ENCODE assay signal across 18 cellular contexts in genomic region chr1:118147542-118147941, GRCh38. TPM values are rescaled to one million over a fixed set of nuclear protein-coding genes. Genes with fewer than 3 reads are reported as not detected.
DNase-seq lines count a peak whose midpoint lies in the region; ATAC-seq, FAIRE-seq and TF ChIP-seq lines count a peak whose summit lies in the region.
"Had no signal": no experiment of that assay in that cellular context is flagged by ENCODE, and none has a peak within 500 bp of the region (broad histone marks: within the 10 kb centered on the region; RNA-seq: fewer than 3 reads in every experiment).

No MANE protein-coding gene starts in this region.

- H3K36me3 Mint-ChIP-seq in astrocyte (ENCODE audit: low read depth, unreplicated experiment), result no peaks in the 10 kb centered on the region
- no peaks in the 10 kb centered on the region for H3K36me3 Mint-ChIP-seq in stimulated activated memory B cell treated with anti-CD40 and anti-IgM and Interleukin-4, amounts not matched to agents 10 μg/mL and 1 μg/mL and 100 μg/mL, for 72 hours
- peaks cover 3% of the 10 kb centered on the region for H3K36me3 Mint-ChIP-seq in effector memory CD8-positive, alpha-beta T cell (ENCODE audit: insufficient read depth)
- H3K36me3 Mint-ChIP-seq: activated CD8-positive, alpha-beta memory T cell treated with anti-CD3 and anti-CD28 coated beads, Interleukin-2, amount 10 ng/mL, durations not matched to agents 7 days and 5 days; activated naive CD8-positive, alpha-beta T cell treated with anti-CD3 and anti-CD28 coated beads for 36 hours had no signal

- no peaks in the 10 kb centered on the region for H4K20me1 ChIP-seq in astrocyte (ENCODE audit: insufficient read depth, low read length)
- H4K20me1 ChIP-seq in SK-N-SH (ENCODE audit: insufficient read depth), result no peaks in the 10 kb centered on the region

- WGBS in SK-N-SH (ENCODE audit: low lambda C conversion rate), result 4% methylated on average over 1 of the region's 1 CpG

- H3K79me2 ChIP-seq in astrocyte (ENCODE audit: insufficient read depth, low read length) (no peaks in the 10 kb centered on the region), SK-N-SH (ENCODE audit: insufficient read depth) (no peaks in the 10 kb centered on the region)

- ATAC-seq in foreskin keratinocyte, result peak; percentile 43
- no peak for ATAC-seq in stimulated activated memory B cell treated with anti-CD40 and anti-IgM and Interleukin-4, amounts not matched to agents 10 μg/mL and 1 μg/mL and 100 μg/mL, for 72 hours
- no peak for ATAC-seq in effector memory CD8-positive, alpha-beta T cell (replicated peaks)
- ATAC-seq: activated CD8-positive, alpha-beta memory T cell treated with anti-CD3 and anti-CD28 coated beads, Interleukin-2, amount 10 ng/mL, durations not matched to agents 7 days and 5 days; GM12878; K562 had no signal

- CTCF ChIA-PET in SK-N-SH (lab: Yijun Ruan, JAX), result interaction anchor here (1.0 to 2.2 kb wide), 2 partner anchors 28 to 861 kb away, joined by 4 to 7 read pairs; no protein-coding TSS in a partner anchor

- no peaks in the 10 kb centered on the region for H3K9me2 ChIP-seq in SK-N-SH

- peaks cover 2% of the 10 kb centered on the region for H3K9me3 Mint-ChIP-seq in astrocyte (ENCODE audit: unreplicated experiment)
- H3K9me3 Mint-ChIP-seq in stimulated activated memory B cell treated with anti-CD40 and anti-IgM and Interleukin-4, amounts not matched to agents 10 μg/mL and 1 μg/mL and 100 μg/mL, for 72 hours, result peaks cover 2% of the 10 kb centered on the region
- H3K9me3 Mint-ChIP-seq in effector memory CD8-positive, alpha-beta T cell, result no peaks in the 10 kb centered on the region
- H3K9me3 Mint-ChIP-seq: activated naive CD8-positive, alpha-beta T cell treated with anti-CD3 and anti-CD28 coated beads for 36 hours; nephron progenitor cell had no signal

- FAIRE-seq in astrocyte (lab: Jason Lieb, UNC), result peak; percentile 71
- FAIRE-seq: GM12878, K562 had no signal

- H3K9me3 ChIP-seq in astrocyte (ENCODE audit: insufficient read depth, low read depth, low read length) (no peaks in the 10 kb centered on the region), SK-N-SH (no peaks in the 10 kb centered on the region)
- H3K9me3 ChIP-seq: SJCRH30, testis had no signal

- no peak for TF ChIP-seq EP300 in SK-N-SH (IDR thresholded peaks at IDR 0.05; ENCODE audit: borderline replicate concordance in 1 of 2, low read depth in 1 of 2, low read length in 1 of 2)

- H2AFZ ChIP-seq in astrocyte (ENCODE audit: low read depth, low read length) (no peak overlapping the region), SK-N-SH (ENCODE audit: low read depth) (no peak overlapping the region)

- H3K4me1 ChIP-seq in astrocyte (ENCODE audit: insufficient read depth, low read length), result no peaks in the 10 kb centered on the region
- no peaks in the 10 kb centered on the region for H3K4me1 ChIP-seq in foreskin keratinocyte
- H3K4me1 ChIP-seq in SK-N-SH (ENCODE audit: control insufficient read depth in 1 of 2, insufficient read depth in 2 of 2, low read depth in 1 of 2, low read length in 1 of 2), result no peaks in the 10 kb centered on the region
- H3K4me1 ChIP-seq: testis had no signal

- H3K9ac ChIP-seq in astrocyte (ENCODE audit: low read length) (no peak overlapping the region), SK-N-SH (no peak overlapping the region)

- H3K27me3 ChIP-seq in astrocyte (ENCODE audit: insufficient read depth, low read length) (no peaks in the 10 kb centered on the region), foreskin keratinocyte (no peaks in the 10 kb centered on the region), SK-N-SH (ENCODE audit: insufficient read depth) (peaks cover 9% of the 10 kb centered on the region; the same call in 1 of the 2 replicates)
- H3K27me3 ChIP-seq: SJCRH30, testis had no signal

- peak overlapping the region; percentile 43 for H3K27ac Mint-ChIP-seq in astrocyte (ENCODE audit: unreplicated experiment)
- no peak overlapping the region for H3K27ac Mint-ChIP-seq in stimulated activated memory B cell treated with anti-CD40 and anti-IgM and Interleukin-4, amounts not matched to agents 10 μg/mL and 1 μg/mL and 100 μg/mL, for 72 hours
- no peak overlapping the region for H3K27ac Mint-ChIP-seq in effector memory CD8-positive, alpha-beta T cell
- H3K27ac Mint-ChIP-seq: activated CD8-positive, alpha-beta memory T cell treated with anti-CD3 and anti-CD28 coated beads, Interleukin-2, amount 10 ng/mL, durations not matched to agents 7 days and 5 days; activated naive CD8-positive, alpha-beta T cell treated with anti-CD3 and anti-CD28 coated beads for 36 hours; nephron progenitor cell had no signal

- DNase-seq in SIG-M5 treated with dmso at 0.1 percent for 504 hours (lab: John Stamatoyannopoulos, UW; ENCODE audit: unreplicated experiment), result peak; percentile 7
- no peak for DNase-seq in SIG-M5 (lab: John Stamatoyannopoulos, UW)
- DNase-seq in astrocyte (ENCODE audit: low read depth), result peak; percentile 75
- peak; percentile 75 to 87 for DNase-seq in foreskin keratinocyte
- DNase-seq in SK-N-SH, result no peak
- no peak for DNase-seq in dermis blood vessel endothelial cell
- no peak for DNase-seq in effector memory CD8-positive, alpha-beta T cell
- DNase-seq: activated CD8-positive, alpha-beta memory T cell treated with anti-CD3 and anti-CD28 coated beads, Interleukin-2, amount 10 ng/mL, durations not matched to agents 7 days and 5 days; activated naive CD8-positive, alpha-beta T cell treated with anti-CD3 and anti-CD28 coated beads for 36 hours; NCI-H2029 treated with DMSO at 0.1 percent for 48 hours; nephron progenitor cell; SJCRH30 had no signal

- no peaks in the 10 kb centered on the region for H3K36me3 ChIP-seq in astrocyte (ENCODE audit: insufficient read depth, low read length)
- no peaks in the 10 kb centered on the region for H3K36me3 ChIP-seq in SK-N-SH (replicated peaks in 1 of 2; ENCODE audit: control insufficient read depth in 1 of 2, insufficient read depth in 2 of 2, low read length in 1 of 2)
- H3K36me3 ChIP-seq: SJCRH30 had no signal

- TF ChIP-seq CTCF in astrocyte (IDR thresholded peaks at IDR 0.05; ENCODE audit: insufficient read depth, low read depth, low read length), result no peak
- no peak for TF ChIP-seq CTCF in foreskin keratinocyte (conservative IDR thresholded peaks at IDR 0.05)
- TF ChIP-seq CTCF in SK-N-SH (IDR thresholded peaks at IDR 0.05), result no peak

- H3K4me3 ChIP-seq in astrocyte (ENCODE audit: insufficient read depth, low read depth, low read length), result no peak overlapping the region
- H3K4me3 ChIP-seq in SK-N-SH (ENCODE audit: low read depth in 2 of 2, low read length in 1 of 2), result no peak overlapping the region
- H3K4me3 ChIP-seq: GM12878, K562, SJCRH30, skin epidermis, testis had no signal

- POLR2A ChIA-PET in SK-N-SH (lab: Yijun Ruan, JAX), result no interaction called here

- peaks cover 17% of the 10 kb centered on the region for H3K4me1 Mint-ChIP-seq in astrocyte (ENCODE audit: low read depth, unreplicated experiment)
- no peaks in the 10 kb centered on the region for H3K4me1 Mint-ChIP-seq in stimulated activated memory B cell treated with anti-CD40 and anti-IgM and Interleukin-4, amounts not matched to agents 10 μg/mL and 1 μg/mL and 100 μg/mL, for 72 hours
- H3K4me1 Mint-ChIP-seq in effector memory CD8-positive, alpha-beta T cell (ENCODE audit: low read depth in 2 of 2), result no peaks in the 10 kb centered on the region
- H3K4me1 Mint-ChIP-seq: activated CD8-positive, alpha-beta memory T cell treated with anti-CD3 and anti-CD28 coated beads, Interleukin-2, amount 10 ng/mL, durations not matched to agents 7 days and 5 days; activated naive CD8-positive, alpha-beta T cell treated with anti-CD3 and anti-CD28 coated beads for 36 hours; nephron progenitor cell had no signal

- no peak overlapping the region for H3K4me3 Mint-ChIP-seq in astrocyte (ENCODE audit: unreplicated experiment)
- no peak overlapping the region for H3K4me3 Mint-ChIP-seq in stimulated activated memory B cell treated with anti-CD40 and anti-IgM and Interleukin-4, amounts not matched to agents 10 μg/mL and 1 μg/mL and 100 μg/mL, for 72 hours
- no peak overlapping the region for H3K4me3 Mint-ChIP-seq in effector memory CD8-positive, alpha-beta T cell
- H3K4me3 Mint-ChIP-seq: activated CD8-positive, alpha-beta memory T cell treated with anti-CD3 and anti-CD28 coated beads, Interleukin-2, amount 10 ng/mL, durations not matched to agents 7 days and 5 days; activated naive CD8-positive, alpha-beta T cell treated with anti-CD3 and anti-CD28 coated beads for 36 hours; nephron progenitor cell had no signal

- no peaks in the 10 kb centered on the region for H3F3A ChIP-seq in SK-N-SH (replicated peaks; ENCODE audit: insufficient read depth)

- no peaks in the 10 kb centered on the region for H3K27me3 Mint-ChIP-seq in astrocyte (ENCODE audit: low read depth, unreplicated experiment)
- peaks cover 13% of the 10 kb centered on the region for H3K27me3 Mint-ChIP-seq in stimulated activated memory B cell treated with anti-CD40 and anti-IgM and Interleukin-4, amounts not matched to agents 10 μg/mL and 1 μg/mL and 100 μg/mL, for 72 hours
- no peaks in the 10 kb centered on the region for H3K27me3 Mint-ChIP-seq in effector memory CD8-positive, alpha-beta T cell
- H3K27me3 Mint-ChIP-seq: activated CD8-positive, alpha-beta memory T cell treated with anti-CD3 and anti-CD28 coated beads, Interleukin-2, amount 10 ng/mL, durations not matched to agents 7 days and 5 days had no signal

- no peak overlapping the region for H3K27ac ChIP-seq in astrocyte (ENCODE audit: low read depth, low read length)
- H3K27ac ChIP-seq in foreskin keratinocyte, result no peak overlapping the region
- H3K27ac ChIP-seq in SK-N-SH (ENCODE audit: low read depth in 2 of 2, low read length in 1 of 2), result no peak overlapping the region
- H3K27ac ChIP-seq: 22Rv1, SJCRH30, testis had no signal

- H3K4me2 ChIP-seq in astrocyte (ENCODE audit: low read length), result peak overlapping the region; percentile 19
- H3K4me2 ChIP-seq in SK-N-SH, result no peak overlapping the region

- no peak for TF ChIP-seq RAD21 in SK-N-SH (IDR thresholded peaks at IDR 0.05; ENCODE audit: low read length)

TF ChIP-seq in SK-N-SH, 30 proteins besides CTCF, POLR2A, EP300 and RAD21 (continues in another document):
- no peak for TF ChIP-seq MAX (IDR thresholded peaks at IDR 0.05; ENCODE audit: low read depth)

RNA-seq across cellular contexts. Expression of gene SPAG17, which starts 37.5 kb away (rescaled TPM):
- total RNA-seq in astrocyte (0.67 and 1.9 TPM in 2 replicates), foreskin keratinocyte (0.10 and 0.39 TPM in 2 replicates), dermis blood vessel endothelial cell (0.51 TPM in 1 of 2 replicates, not detected in the other)
- polyA plus RNA-seq in foreskin keratinocyte (0.18 and 0.20 TPM in 2 replicates), SK-N-SH (2012; rRNA removed) (not detected in 2 replicates)
- not detected in 2 replicates for polyA plus RNA-seq in SK-N-SH (2012; cell fraction: cytosol; rRNA removed)
- polyA plus RNA-seq in SK-N-SH (2012; cell fraction: nucleus; rRNA removed), result not detected in 2 replicates
- total RNA-seq: activated CD8-positive, alpha-beta memory T cell treated with anti-CD3 and anti-CD28 coated beads, Interleukin-2, amount 10 ng/mL, durations not matched to agents 7 days and 5 days; activated naive CD8-positive, alpha-beta T cell treated with anti-CD3 and anti-CD28 coated beads for 36 hours; GM12878 had no signal

Comparison
In these comparisons a context has a peak if more than half of its experiments do, and no peak if none do; other contexts are left out.
1. DNase-seq: peak in SIG-M5 treated with dmso at 0.1 percent for 504 hours (single experiment), astrocyte (single experiment) and foreskin keratinocyte (2 of 2); none in SIG-M5 (single experiment), SK-N-SH (single experiment), dermis blood vessel endothelial cell (single experiment) and effector memory CD8-positive, alpha-beta T cell (0 of 3).